ENCODE assay signal across 1 cellular context in the genomic region with DNA sequence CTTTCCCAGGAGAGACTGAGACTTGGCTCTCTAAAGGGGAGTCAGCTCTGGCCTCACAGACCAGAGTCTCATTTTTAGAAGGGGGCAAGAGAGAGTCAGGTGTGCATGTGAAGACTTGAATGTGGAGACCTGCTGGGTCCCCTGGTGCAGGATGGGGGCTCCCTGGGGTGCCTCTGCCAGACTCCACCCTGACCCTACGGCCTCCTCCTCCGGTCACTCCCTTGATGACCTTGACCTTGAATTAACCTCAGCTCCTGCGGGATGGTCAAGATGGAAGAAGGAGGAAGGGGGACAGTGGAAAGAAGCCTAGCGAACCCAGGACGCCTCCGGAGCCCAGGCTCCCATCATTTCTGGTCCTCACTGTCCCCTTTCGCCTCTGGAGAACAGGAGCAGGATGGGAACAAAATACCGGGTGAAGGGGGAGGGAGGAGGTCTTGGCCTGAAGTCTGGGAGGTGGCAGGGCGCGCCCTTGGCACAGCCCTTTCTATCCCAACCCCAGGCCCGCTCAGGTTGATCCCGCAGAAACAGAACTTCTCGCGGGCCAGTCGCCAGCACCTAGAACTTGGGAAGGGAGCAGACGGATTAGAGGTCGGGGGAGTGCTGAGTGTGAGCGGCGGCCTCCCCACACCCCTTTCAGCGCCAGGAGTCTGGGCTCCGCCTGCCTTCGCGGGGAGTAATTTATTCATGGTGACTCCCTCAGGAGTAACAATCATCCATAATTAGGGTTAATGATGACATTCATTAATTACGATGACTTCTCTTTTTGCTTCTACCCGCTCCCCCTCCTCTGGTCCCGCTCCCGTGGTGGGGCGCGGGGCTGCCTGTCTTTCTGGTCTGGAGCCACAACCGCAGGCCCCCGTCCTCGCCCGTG.
A peak's percentile ranks its signal among the peaks of the same experiment; 100 is the strongest.
TF ChIP-seq lines count a peak whose summit lies in the region.

No MANE protein-coding gene starts in this region.

TF ChIP-seq in H1, 55 proteins besides CTCF, POLR2A, EP300 and RAD21:
- TF ChIP-seq JUND (IDR thresholded peaks at IDR 0.05; ENCODE audit: low read length) = no peak
- TF ChIP-seq, protein P1, sequence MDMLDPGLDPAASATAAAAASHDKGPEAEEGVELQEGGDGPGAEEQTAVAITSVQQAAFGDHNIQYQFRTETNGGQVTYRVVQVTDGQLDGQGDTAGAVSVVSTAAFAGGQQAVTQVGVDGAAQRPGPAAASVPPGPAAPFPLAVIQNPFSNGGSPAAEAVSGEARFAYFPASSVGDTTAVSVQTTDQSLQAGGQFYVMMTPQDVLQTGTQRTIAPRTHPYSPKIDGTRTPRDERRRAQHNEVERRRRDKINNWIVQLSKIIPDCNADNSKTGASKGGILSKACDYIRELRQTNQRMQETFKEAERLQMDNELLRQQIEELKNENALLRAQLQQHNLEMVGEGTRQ (IDR thresholded peaks at IDR 0.05; ENCODE audit: low read length) = no peak
- no peak for TF ChIP-seq SP4 (IDR thresholded peaks at IDR 0.05; ENCODE audit: low read length)
- no peak for TF ChIP-seq NRF1 (IDR thresholded peaks at IDR 0.05; ENCODE audit: low read depth, low read length)
- peak; percentile 69 for TF ChIP-seq ASH2L (IDR thresholded peaks at IDR 0.05; ENCODE audit: low read length)
- TF ChIP-seq KDM4A (IDR thresholded peaks at IDR 0.05; ENCODE audit: low read depth, low read length, severe bottlenecking) = peak; percentile 27
